Comparison of ENCODE assay signal across 16 cellular contexts in genomic region chr19:10848208-10848843, GRCh38. TPM values are rescaled to one million over a fixed set of nuclear protein-coding genes. Genes with fewer than 3 reads are reported as not detected.
DNase-seq lines count a peak whose midpoint lies in the region; ATAC-seq and TF ChIP-seq lines count a peak whose summit lies in the region.
"Had no signal": no experiment of that assay in that cellular context is flagged by ENCODE, and none has a peak within 500 bp of the region (broad histone marks: within the 10 kb centered on the region; RNA-seq: fewer than 3 reads in every experiment).

C19orf38 (plus strand) TSS chr19:10848415; CDS start chr19:10848509, 94 bp downstream.

- no peak within 1 kb of the TSS for H3K27ac ChIP-seq in adrenal gland
- H3K27ac ChIP-seq: 22Rv1, cardiac muscle cell, SJSA1, thyroid gland had no signal

- H3K4me1 ChIP-seq in adrenal gland (replicated peaks in 1 of 2) = no peaks in the 10 kb centered on the region
- H3K4me1 ChIP-seq: SJSA1, thyroid gland had no signal

- no peaks in the 10 kb centered on the region for H3K27me3 Mint-ChIP-seq in activated naive CD8-positive, alpha-beta T cell
- peaks cover 26% of the 10 kb centered on the region for H3K27me3 Mint-ChIP-seq in nephron progenitor cell (ENCODE audit: low read depth, poor library complexity)

- H3K36me3 ChIP-seq in H7 (replicated peaks; ENCODE audit: control insufficient read depth, insufficient read depth, low read length) (no peaks in the 10 kb centered on the region), adrenal gland (replicated peaks in 1 of 2) (no peaks in the 10 kb centered on the region)
- H3K36me3 ChIP-seq: cardiac muscle cell, SJSA1, thyroid gland had no signal

- 42 to 47% (median 47%) methylated on average over 10 to 14 of the region's 14 CpGs for WGBS in adrenal gland, 4 donors

- no peak for ATAC-seq in HG02798 (IDR thresholded peaks at IDR 0.05; ENCODE audit: poor library complexity, unreplicated experiment)
- ATAC-seq in omental fat pad (ENCODE audit: low FRiP score) = no peak

- peak; percentile 58 for DNase-seq in DMS 273 (lab: John Stamatoyannopoulos, UW; ENCODE audit: unreplicated experiment)
- DNase-seq in DMS 273 treated with DMSO at 0.1 percent for 48 hours (lab: John Stamatoyannopoulos, UW) = no peak
- DNase-seq in H7 = peak; percentile 38
- DNase-seq in nephron progenitor cell = no peak
- DNase-seq in omental fat pad (ENCODE audit: low spot score) = no peak
- DNase-seq in adrenal gland = no peak
- DNase-seq: EL; GOT3; NCI-H226; stimulated activated CD4-positive, alpha-beta T cell treated with anti-CD3 and anti-CD28 coated beads, Interleukin-4, amount 100 ng/mL, for 4 hours; thyroid gland had no signal

- peaks cover 8% of the 10 kb centered on the region for H3K4me1 Mint-ChIP-seq in activated naive CD8-positive, alpha-beta T cell (ENCODE audit: low read depth)
- H3K4me1 Mint-ChIP-seq in nephron progenitor cell = peaks cover 7% of the 10 kb centered on the region

- H3K36me3 Mint-ChIP-seq in activated naive CD8-positive, alpha-beta T cell = peaks cover 6% of the 10 kb centered on the region
- H3K36me3 Mint-ChIP-seq in nephron progenitor cell (ENCODE audit: low read depth) = no peaks in the 10 kb centered on the region

- TF ChIP-seq POLR2A in adrenal gland (IDR thresholded peaks at IDR 0.05) = no peak

- no peak for TF ChIP-seq CTCF in nephron progenitor cell (IDR thresholded peaks at IDR 0.05)
- no peak for TF ChIP-seq CTCF in omental fat pad (IDR thresholded peaks at IDR 0.05)
- no peak for TF ChIP-seq CTCF in adrenal gland (IDR thresholded peaks at IDR 0.05)

- no peak within 1 kb of the TSS for H3K27ac Mint-ChIP-seq in activated naive CD8-positive, alpha-beta T cell
- H3K27ac Mint-ChIP-seq in nephron progenitor cell = peak within 1 kb of the TSS; percentile 61

- intact Hi-C loops in adrenal gland (cut with DNase I) = no loop called here

- peak within 1 kb of the TSS; percentile 56 for H3K4me3 Mint-ChIP-seq in activated naive CD8-positive, alpha-beta T cell
- H3K4me3 Mint-ChIP-seq in nephron progenitor cell = no peak within 1 kb of the TSS

- H3K27me3 ChIP-seq in H7 (ENCODE audit: control insufficient read depth, insufficient read depth, low read length) = no peaks in the 10 kb centered on the region
- H3K27me3 ChIP-seq in adrenal gland = no peaks in the 10 kb centered on the region
- H3K27me3 ChIP-seq: cardiac muscle cell, SJSA1, thyroid gland had no signal

- peaks cover 0 to 8% (median 0%) of the 10 kb centered on the region in 3 donors for H3K9me3 ChIP-seq in adrenal gland (replicated peaks in 1 of 3)
- H3K9me3 ChIP-seq: SJSA1, thyroid gland had no signal

- H3K9me3 Mint-ChIP-seq in activated naive CD8-positive, alpha-beta T cell (ENCODE audit: low read depth) = peaks cover 5% of the 10 kb centered on the region
- peaks cover 28% of the 10 kb centered on the region for H3K9me3 Mint-ChIP-seq in nephron progenitor cell

- H3K4me3 ChIP-seq in H7 (ENCODE audit: insufficient read depth, low read depth, low read length) (no peak within 1 kb of the TSS), adrenal gland (no peak within 1 kb of the TSS)
- H3K4me3 ChIP-seq: cardiac muscle cell, SJSA1, thyroid gland had no signal

RNA-seq across cellular contexts. Expression of gene C19orf38, which starts in this region (rescaled TPM):
- 0.59 and 5.0 TPM in 2 replicates for total RNA-seq in H7 (2014; rRNA removed; shearing (Covaris generic))
- total RNA-seq in omental fat pad = 1 to 10 TPM; 1.0 to 7.9 (median 4.9) TPM
- total RNA-seq in adrenal gland = 1 to 10 TPM in 6 of 8 donors, under 1 TPM in 2; 0.30 to 5.6 (median 1.9) TPM
- 1 to 10 TPM; 1.1 to 2.0 (median 1.9) TPM for polyA plus RNA-seq in adrenal gland
- total RNA-seq: SJSA1 had no signal

Comparison
In these comparisons a context has a peak if more than half of its experiments do, and no peak if none do; other contexts are left out.
1. DNase-seq: peak in DMS 273 (single experiment) and H7 (single experiment); none in DMS 273 treated with DMSO at 0.1 percent for 48 hours (single experiment), nephron progenitor cell (single experiment), omental fat pad (single experiment) and adrenal gland (0 of 7).